In genomic region chr5:172906436-172906835, GRCh38 we compare ENCODE assay signal across 8 cellular contexts. TPM values are rescaled to one million over a fixed set of nuclear protein-coding genes. Genes with fewer than 3 reads are reported as not detected.
A peak's percentile ranks its signal among the peaks of the same experiment; 100 is the strongest.
DNase-seq lines count a peak whose midpoint lies in the region; ATAC-seq and TF ChIP-seq lines count a peak whose summit lies in the region.

No MANE protein-coding gene starts in this region.

- no peak overlapping the region for H3K27ac Mint-ChIP-seq in naive thymus-derived CD4-positive, alpha-beta T cell

- H3K36me3 ChIP-seq in left ventricle myocardium inferior = peaks cover 5% of the 10 kb centered on the region
- no peaks in the 10 kb centered on the region for H3K36me3 ChIP-seq in urinary bladder (ENCODE audit: insufficient read depth)
- peaks cover 0 to 31% (median 4%) of the 10 kb centered on the region in 3 experiments for H3K36me3 ChIP-seq in naive thymus-derived CD4-positive, alpha-beta T cell (ENCODE audit: control insufficient read depth in 2 of 3, insufficient read depth in 3 of 3, low read length in 3 of 3)

- ATAC-seq in Right ventricle myocardium inferior (no peak), HG03432 (IDR thresholded peaks at IDR 0.05; ENCODE audit: unreplicated experiment) (peak; percentile 74), foreskin keratinocyte (no peak), sciatic nerve (no peak)
- no peak for ATAC-seq in naive thymus-derived CD4-positive, alpha-beta T cell

- H3K9me3 Mint-ChIP-seq in naive thymus-derived CD4-positive, alpha-beta T cell = no peaks in the 10 kb centered on the region

- TF ChIP-seq CTCF in left ventricle myocardium inferior (IDR thresholded peaks at IDR 0.05; ENCODE audit: borderline replicate concordance) (no peak), foreskin keratinocyte (conservative IDR thresholded peaks at IDR 0.05) (no peak)

- CTCF ChIA-PET in naive thymus-derived CD4-positive, alpha-beta T cell (lab: Charles Lee) = interaction anchor here (0.8 to 1.3 kb wide), 2 partner anchors 27 to 209 kb away, joined by 3 read pairs; no protein-coding TSS in a partner anchor

- H3K27me3 ChIP-seq in left ventricle myocardium inferior (ENCODE audit: low read depth) = no peaks in the 10 kb centered on the region
- no peaks in the 10 kb centered on the region for H3K27me3 ChIP-seq in foreskin keratinocyte
- H3K27me3 ChIP-seq in naive thymus-derived CD4-positive, alpha-beta T cell (ENCODE audit: control insufficient read depth in 2 of 2, insufficient read depth in 2 of 2, low read length in 2 of 2) = no peaks in the 10 kb centered on the region

- no peaks in the 10 kb centered on the region for H3K9me3 ChIP-seq in left ventricle myocardium inferior (replicated peaks)
- H3K9me3 ChIP-seq in naive thymus-derived CD4-positive, alpha-beta T cell (ENCODE audit: control insufficient read depth in 2 of 3, low read length in 3 of 3) = no peaks in the 10 kb centered on the region

- POLR2A ChIA-PET in naive thymus-derived CD4-positive, alpha-beta T cell (lab: Charles Lee) = interaction anchor here (1.6 kb wide), 1 partner anchor 135 kb away, joined by 5 read pairs; the partner anchor contains the start of gene DUSP1

- intact Hi-C loops in left ventricle myocardium inferior (cut with micrococcal nuclease) = loop anchor here (10.0 kb wide), 1 partner anchor 52 kb away; no protein-coding TSS in a partner anchor
- intact Hi-C loops in Right ventricle myocardium inferior (cut with DNase I) = no loop called here
- intact Hi-C loops in naive thymus-derived CD4-positive, alpha-beta T cell (cut with micrococcal nuclease) = no loop called here
- intact Hi-C loops in sciatic nerve (cut with DNase I) = no loop called here

- no peak overlapping the region for H3K4me3 Mint-ChIP-seq in naive thymus-derived CD4-positive, alpha-beta T cell

- H3K36me3 Mint-ChIP-seq in naive thymus-derived CD4-positive, alpha-beta T cell = peaks cover 0 to 22% (median 7%) of the 10 kb centered on the region in 5 donors

- H3K4me3 ChIP-seq in left ventricle myocardium inferior = no peak overlapping the region
- H3K4me3 ChIP-seq in urinary bladder (ENCODE audit: low read depth, low read length) = no peak overlapping the region
- H3K4me3 ChIP-seq in naive thymus-derived CD4-positive, alpha-beta T cell (ENCODE audit: low read length) = no peak overlapping the region

- DNase-seq in left ventricle myocardium inferior (no peak), Right ventricle myocardium inferior (ENCODE audit: missing footprints) (no peak), foreskin keratinocyte (no peak), kidney glomerular epithelial cell (lab: John Stamatoyannopoulos, UW) (no peak), sciatic nerve (ENCODE audit: low spot score) (no peak)
- DNase-seq in naive thymus-derived CD4-positive, alpha-beta T cell = no peak

- H3K27me3 Mint-ChIP-seq in naive thymus-derived CD4-positive, alpha-beta T cell = no peaks in the 10 kb centered on the region

- peaks cover 0 to 4% (median 0%) of the 10 kb centered on the region in 7 donors for H3K4me1 Mint-ChIP-seq in naive thymus-derived CD4-positive, alpha-beta T cell

- 39% methylated on average over 6 of the region's 6 CpGs for WGBS in urinary bladder

- H3K27ac ChIP-seq in left ventricle myocardium inferior (replicated peaks) = peak overlapping the region; percentile 92
- peak overlapping the region; percentile 89 for H3K27ac ChIP-seq in foreskin keratinocyte
- H3K27ac ChIP-seq in urinary bladder (ENCODE audit: low read depth) = peak overlapping the region; percentile 28
- H3K27ac ChIP-seq in naive thymus-derived CD4-positive, alpha-beta T cell (ENCODE audit: low read depth, low read length) = no peak overlapping the region

- H3K4me1 ChIP-seq in left ventricle myocardium inferior (peaks cover 65% of the 10 kb centered on the region), foreskin keratinocyte (peaks cover 19% of the 10 kb centered on the region), urinary bladder (ENCODE audit: insufficient read depth) (peaks cover 2% of the 10 kb centered on the region)
- H3K4me1 ChIP-seq in naive thymus-derived CD4-positive, alpha-beta T cell (ENCODE audit: control insufficient read depth in 2 of 2, insufficient read depth in 2 of 2, low read length in 2 of 2) = no peaks in the 10 kb centered on the region

RNA-seq across cellular contexts. Expression of gene RPL26L1, which starts 52.8 kb away (rescaled TPM):
- total RNA-seq in left ventricle myocardium inferior = 27.2 TPM
- 23.9 TPM for total RNA-seq in Right ventricle myocardium inferior
- 71.0 and 80.3 TPM in 2 replicates for total RNA-seq in foreskin keratinocyte
- polyA plus RNA-seq in foreskin keratinocyte = 101 and 110 TPM in 2 replicates
- total RNA-seq in urinary bladder = 24.5 TPM
- polyA plus RNA-seq in urinary bladder = 47.4 TPM
- total RNA-seq in naive thymus-derived CD4-positive, alpha-beta T cell = 10 to 100 TPM in 3 of 5 experiments, 1 to 10 TPM in 2; 9.6 to 40.0 (median 12.9) TPM
- 10 to 100 TPM; 29.7 to 37.1 TPM for polyA plus RNA-seq in naive thymus-derived CD4-positive, alpha-beta T cell
- total RNA-seq in sciatic nerve = 24.7 TPM
